In genomic region chr7:73952266-73952665, GRCh38 we compare ENCODE assay signal across 23 cellular contexts.
"Had no signal": no experiment of that assay in that cellular context is flagged by ENCODE, and none has a peak within 500 bp of the region (broad histone marks: within the 10 kb centered on the region; RNA-seq: fewer than 3 reads in every experiment).

No MANE protein-coding gene starts in this region.

- H3K36me3 ChIP-seq: colonic mucosa, esophagus muscularis mucosa, gastroesophageal sphincter, heart left ventricle, lower lobe of right lung had no signal

- ATAC-seq: effector memory CD8-positive, alpha-beta T cell; foreskin keratinocyte; gastroesophageal sphincter; heart left ventricle; left colon; left lobe of liver; left ventricle myocardium superior; lower lobe of right lung; mucosa of descending colon had no signal

- H3K4me3 ChIP-seq: colonic mucosa, esophagus muscularis mucosa, gastroesophageal sphincter, heart left ventricle, hepatocyte, lower lobe of right lung, mucosa of descending colon had no signal

- FAIRE-seq: endometrium, frontal cortex, kidney had no signal

- H3K4me2 ChIP-seq: hepatocyte had no signal

- DNase-seq: colonic mucosa; cortex of kidney; effector CD8-positive, alpha-beta T cell; effector memory CD8-positive, alpha-beta T cell; endodermal cell; foreskin keratinocyte; heart left ventricle; hypothalamus; immature natural killer cell; islet precursor cell; kidney; kidney glomerular epithelial cell; left colon; left ventricle myocardium superior; lower lobe of right lung; mesenchymal stem cell; mucosa of descending colon had no signal

- H3K4me1 ChIP-seq: colonic mucosa, esophagus muscularis mucosa, foreskin keratinocyte, gastroesophageal sphincter, heart left ventricle, lower lobe of right lung had no signal

- H3K27me3 ChIP-seq: colonic mucosa, esophagus muscularis mucosa, gastroesophageal sphincter, hepatocyte had no signal

- H3K27ac ChIP-seq: colonic mucosa, esophagus muscularis mucosa, foreskin keratinocyte, gastroesophageal sphincter, heart left ventricle, hepatocyte, lower lobe of right lung had no signal

- H2AFZ ChIP-seq: hepatocyte had no signal

- H3K9me3 ChIP-seq: colonic mucosa had no signal

- H3K79me2 ChIP-seq: hepatocyte had no signal
